ENCODE assay signal across 10 cellular contexts in the genomic region with DNA sequence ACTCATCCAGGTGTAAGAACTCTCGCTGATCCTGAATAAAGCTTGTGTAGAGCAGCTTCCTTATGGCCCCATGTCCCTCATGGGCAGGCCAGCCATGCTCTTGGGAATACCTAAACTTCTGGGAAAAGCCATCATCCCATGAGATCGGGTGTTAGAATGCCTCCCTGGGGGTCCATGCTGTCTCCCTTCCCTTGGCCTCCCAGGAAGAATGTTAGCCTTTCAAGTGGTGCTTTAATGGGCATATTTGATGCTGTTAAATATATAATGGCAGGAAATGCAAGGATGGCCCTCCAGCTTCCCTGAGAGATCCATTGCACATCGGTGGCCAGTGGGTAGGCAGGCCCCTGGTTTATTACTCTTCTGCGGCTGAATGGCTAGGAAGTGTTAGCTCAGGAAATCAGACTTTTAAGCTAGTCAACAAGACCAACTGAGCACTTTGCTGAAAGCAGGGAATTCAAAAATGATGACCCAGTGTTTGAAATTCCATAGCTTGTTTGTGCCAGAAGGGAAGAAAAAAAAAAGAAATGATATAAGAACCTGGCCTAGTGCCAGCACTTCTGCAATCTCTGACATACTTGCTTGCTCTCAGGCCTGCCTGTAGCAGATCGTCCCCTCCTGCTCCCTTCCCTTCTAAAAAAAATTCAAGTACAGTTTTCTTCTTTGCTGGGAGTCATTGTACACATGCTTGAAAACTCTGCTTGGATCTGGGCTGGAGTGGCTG.
DNase-seq lines count a peak whose midpoint lies in the region; ATAC-seq and TF ChIP-seq lines count a peak whose summit lies in the region.
"Had no signal": no experiment of that assay in that cellular context is flagged by ENCODE, and none has a peak within 500 bp of the region (broad histone marks: within the 10 kb centered on the region; RNA-seq: fewer than 3 reads in every experiment).

No MANE protein-coding gene starts in this region.

- no peak for ATAC-seq in HG02970 (IDR thresholded peaks at IDR 0.05; ENCODE audit: low FRiP score, unreplicated experiment)
- no peak for ATAC-seq in GM19324 (IDR thresholded peaks at IDR 0.05; ENCODE audit: low FRiP score, unreplicated experiment)
- ATAC-seq in GM21423 (IDR thresholded peaks at IDR 0.05; ENCODE audit: unreplicated experiment): no peak
- ATAC-seq in HG03521 (IDR thresholded peaks at IDR 0.05; ENCODE audit: unreplicated experiment): no peak
- ATAC-seq: activated CD4-positive, alpha-beta T cell treated with anti-CD3 and anti-CD28 coated beads for 36 hours had no signal

- no peak for TF ChIP-seq EP300 in ovary (IDR thresholded peaks at IDR 0.05)

- peaks cover 8% of the 10 kb centered on the region for H3K4me1 ChIP-seq in ovary (ENCODE audit: insufficient read depth)

- no peaks in the 10 kb centered on the region for H3K9me3 ChIP-seq in ovary

- no peaks in the 10 kb centered on the region for H3K36me3 ChIP-seq in ovary

- peak overlapping the region in 1 of 2 donors; percentile 19 for H3K27ac ChIP-seq in ovary

- DNase-seq in CD1c-positive myeloid dendritic cell (ENCODE audit: extremely low spot score) (peak; percentile 56), NOMO-1 treated with DMSO at 0.1 percent for 48 hours (lab: John Stamatoyannopoulos, UW; ENCODE audit: unreplicated experiment) (peak; percentile 32), fibroblast of the aortic adventitia (ENCODE audit: low read depth) (peak; percentile 93), ovary (peak; percentile 42 to 75 (median 62))
- DNase-seq: activated CD4-positive, alpha-beta T cell treated with anti-CD3 and anti-CD28 coated beads for 36 hours; stimulated activated CD4-positive, alpha-beta T cell treated with anti-CD3 and anti-CD28 coated beads, Interleukin-12 subunit alpha, Interleukin-12 subunit beta, amount 100 ng/mL, for 4 hours had no signal

- no peaks in the 10 kb centered on the region for H3K27me3 ChIP-seq in ovary

- H3K4me3 ChIP-seq in fibroblast of the aortic adventitia (ENCODE audit: low read depth, low read length): no peak overlapping the region
- no peak overlapping the region for H3K4me3 ChIP-seq in ovary

- WGBS in ovary, 3 donors: 42 to 48% (median 45%) methylated on average over 5 of the region's 5 CpGs

- intact Hi-C loops in ovary (cut with DNase I): no loop called here

- no peak for TF ChIP-seq CTCF in fibroblast of the aortic adventitia (IDR thresholded peaks at IDR 0.05; ENCODE audit: insufficient read depth, low read length)
- no peak for TF ChIP-seq CTCF in ovary (IDR thresholded peaks at IDR 0.05)

- no peak for TF ChIP-seq POLR2A in ovary (IDR thresholded peaks at IDR 0.05)

Comparison
In these comparisons a context has a peak if more than half of its experiments do, and no peak if none do; other contexts are left out.
1. DNase-seq: peak in every context shown above with its lines; median percentile 93 in fibroblast of the aortic adventitia; 62 in ovary; 56 in CD1c-positive myeloid dendritic cell; 32 in NOMO-1 treated with DMSO at 0.1 percent for 48 hours.